In genomic region chr18:31513189-31513907, GRCh38 we compare ENCODE assay signal across 12 cellular contexts. TPM values are rescaled to one million over a fixed set of nuclear protein-coding genes. Genes with fewer than 3 reads are reported as not detected.
A peak's percentile ranks its signal among the peaks of the same experiment; 100 is the strongest.
DNase-seq lines count a peak whose midpoint lies in the region; FAIRE-seq and TF ChIP-seq lines count a peak whose summit lies in the region.
"Had no signal": no experiment of that assay in that cellular context is flagged by ENCODE, and none has a peak within 500 bp of the region (broad histone marks: within the 10 kb centered on the region; RNA-seq: fewer than 3 reads in every experiment).

No MANE protein-coding gene starts in this region.

- no peak overlapping the region for H3K9ac ChIP-seq in fibroblast of lung (ENCODE audit: insufficient read depth, low read length)

- H3K9me3 Mint-ChIP-seq in osteocyte (ENCODE audit: unreplicated experiment) = no peaks in the 10 kb centered on the region
- H3K9me3 Mint-ChIP-seq: immature natural killer cell had no signal

- DNase-seq in GM12891 (ENCODE audit: insufficient read length, low spot score) (no peak), RWPE1 (ENCODE audit: low spot score) (peak; percentile 61), fibroblast of lung (ENCODE audit: low read depth in 2 of 2) (peak; percentile 21 to 88), osteocyte (ENCODE audit: extremely low spot score, unreplicated experiment) (no peak), NCI-H345 (lab: John Stamatoyannopoulos, UW) (no peak), T-helper 9 cell (no peak), MV-4-11 (lab: John Stamatoyannopoulos, UW) (no peak)
- no peak for DNase-seq in stimulated activated naive CD4-positive, alpha-beta T cell treated with Interleukin-2 at 50 U/mL for 16 hours (lab: John Stamatoyannopoulos, UW)
- DNase-seq: immature natural killer cell, NCI-H1436 treated with DMSO at 0.1 percent for 48 hours had no signal

- no peaks in the 10 kb centered on the region for H3K79me2 ChIP-seq in fibroblast of lung (ENCODE audit: control insufficient read depth, insufficient read depth, low read length)

- CTCF ChIA-PET in RWPE1 (lab: Yijun Ruan, JAX) = no interaction called here

- H3K4me3 ChIP-seq in fibroblast of lung (replicated peaks in 1 of 4; ENCODE audit: control extremely low read depth in 1 of 4, insufficient read depth in 1 of 4, low read depth in 3 of 4, low read length in 4 of 4) = no peak overlapping the region

- H3K4me3 Mint-ChIP-seq in osteocyte (ENCODE audit: unreplicated experiment) = no peak overlapping the region
- H3K4me3 Mint-ChIP-seq: immature natural killer cell had no signal

- no peak for TF ChIP-seq POLR2A in GM12891 (IDR thresholded peaks at IDR 0.05; ENCODE audit: low read depth, low read length)

- H3K36me3 Mint-ChIP-seq in osteocyte (ENCODE audit: unreplicated experiment) = no peaks in the 10 kb centered on the region
- H3K36me3 Mint-ChIP-seq: immature natural killer cell had no signal

- no peaks in the 10 kb centered on the region for H3K9me3 ChIP-seq in fibroblast of lung (ENCODE audit: control insufficient read depth, insufficient read depth, low read depth, low read length)
- H3K9me3 ChIP-seq: neutrophil had no signal

- H4K20me1 ChIP-seq in fibroblast of lung (ENCODE audit: control insufficient read depth, extremely low read depth, insufficient read depth, low read length) = no peaks in the 10 kb centered on the region

- no peaks in the 10 kb centered on the region for H3K27me3 Mint-ChIP-seq in osteocyte (ENCODE audit: unreplicated experiment)

- POLR2A ChIA-PET in RWPE1 (lab: Yijun Ruan, JAX; ENCODE audit: low non-redundant PET) = no interaction called here

- H3K4me2 ChIP-seq in fibroblast of lung (ENCODE audit: extremely low read depth, insufficient read depth, low read length) = no peak overlapping the region

- TF ChIP-seq CTCF in RWPE1 (conservative IDR thresholded peaks at IDR 0.05; ENCODE audit: low read depth) (no peak), fibroblast of lung (conservative IDR thresholded peaks at IDR 0.05 in 1 of 2, IDR thresholded peaks at IDR 0.05 in 1 of 2; ENCODE audit: low read depth in 1 of 2, low read length in 2 of 2) (no peak), osteocyte (IDR thresholded peaks at IDR 0.05) (no peak)

- H3K27me3 ChIP-seq in fibroblast of lung (ENCODE audit: control insufficient read depth, insufficient read depth, low read length) = no peaks in the 10 kb centered on the region
- H3K27me3 ChIP-seq: neutrophil had no signal

- peak; percentile 76 for FAIRE-seq in GM12891 (lab: Jason Lieb, UNC)

- peaks cover 24% of the 10 kb centered on the region for H3K4me1 Mint-ChIP-seq in osteocyte (ENCODE audit: unreplicated experiment)
- H3K4me1 Mint-ChIP-seq: immature natural killer cell had no signal

- H3K27ac ChIP-seq in RWPE1 = no peak overlapping the region
- H3K27ac ChIP-seq in fibroblast of lung (ENCODE audit: insufficient read depth, low read length) = no peak overlapping the region
- H3K27ac ChIP-seq: HL-60, neutrophil had no signal

- H3K36me3 ChIP-seq in fibroblast of lung (ENCODE audit: control insufficient read depth, insufficient read depth, low read length) = no peaks in the 10 kb centered on the region
- H3K36me3 ChIP-seq: neutrophil had no signal

- peak overlapping the region; percentile 9 for H3K27ac Mint-ChIP-seq in osteocyte (ENCODE audit: unreplicated experiment)
- H3K27ac Mint-ChIP-seq: immature natural killer cell had no signal

- no peaks in the 10 kb centered on the region for H3K4me1 ChIP-seq in fibroblast of lung (ENCODE audit: control insufficient read depth, extremely low read depth, insufficient read depth, low read length)

- H2AFZ ChIP-seq in fibroblast of lung (ENCODE audit: low read length) = no peak overlapping the region

TF ChIP-seq in GM12891, 5 proteins besides CTCF, POLR2A, EP300 and RAD21:
- no peak for TF ChIP-seq POLR2AphosphoS5 (IDR thresholded peaks at IDR 0.05; ENCODE audit: low read depth, low read length)
- no peak for TF ChIP-seq SPI1 (IDR thresholded peaks at IDR 0.05; ENCODE audit: low read depth, low read length)
- TF ChIP-seq TAF1 (IDR thresholded peaks at IDR 0.05; ENCODE audit: low read depth, low read length) = no peak
- no peak for TF ChIP-seq POU2F2 (IDR thresholded peaks at IDR 0.05; ENCODE audit: low read depth, low read length)
- TF ChIP-seq PAX5 (IDR thresholded peaks at IDR 0.05; ENCODE audit: insufficient read depth, low read length, severe bottlenecking) = no peak

RNA-seq across cellular contexts. Expression of gene DSG2, which starts 15.4 kb away (rescaled TPM):
- polyA plus RNA-seq in GM12891 (2012; ENCODE audit: low read depth, missing spikeins) = 8.7 TPM
- 0.33 and 1.0 TPM in 2 replicates for total RNA-seq in fibroblast of lung
- 1.1 and 1.6 TPM in 2 replicates for polyA plus RNA-seq in fibroblast of lung
- polyA plus RNA-seq in fibroblast of lung (2012) = 0.45 and 0.82 TPM in 2 replicates
- polyA minus RNA-seq in fibroblast of lung (ENCODE audit: low replicate concordance) = 0.16 and 0.41 TPM in 2 replicates
- 16.6 and 18.5 TPM in 2 replicates for total RNA-seq in osteocyte
- polyA plus RNA-seq: immature natural killer cell had no signal

Comparison
In these comparisons a context has a peak if more than half of its experiments do, and no peak if none do; other contexts are left out.
1. DNase-seq: peak in RWPE1 (single experiment) and fibroblast of lung (2 of 2); none in GM12891 (single experiment), osteocyte (single experiment), stimulated activated naive CD4-positive, alpha-beta T cell treated with Interleukin-2 at 50 U/mL for 16 hours (single experiment), NCI-H345 (single experiment), T-helper 9 cell (single experiment) and MV-4-11 (single experiment).